In the genomic region with DNA sequence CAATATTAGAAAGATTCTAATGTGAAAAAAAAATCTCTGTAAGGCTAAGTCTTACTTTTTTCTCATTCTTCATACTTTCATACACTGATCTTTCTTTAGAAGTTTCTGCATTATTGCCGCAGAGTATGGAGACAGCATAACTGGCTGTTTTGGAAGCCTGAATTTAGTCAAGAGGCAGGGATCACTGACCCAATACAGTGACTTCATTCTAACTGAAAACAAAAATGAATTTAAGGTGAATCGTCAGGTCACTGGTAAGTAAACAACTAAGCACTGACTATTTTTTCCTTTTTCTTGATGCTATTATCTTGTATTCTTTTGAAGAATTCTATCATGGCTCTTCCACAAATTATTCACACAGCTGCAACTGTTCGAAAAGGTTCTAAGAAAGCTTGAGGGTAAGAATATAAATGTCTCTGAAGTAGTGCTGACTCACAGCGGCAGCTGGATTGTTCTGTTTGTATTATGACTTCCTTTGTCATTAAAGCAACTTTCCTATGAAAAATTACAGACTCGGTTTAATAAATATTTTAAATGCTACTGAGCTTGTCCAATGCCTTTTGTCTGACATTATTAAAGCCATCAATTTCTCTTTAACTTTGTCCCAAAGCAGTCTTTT, we compare ENCODE assay signal across 13 cellular contexts.
DNase-seq lines count a peak whose midpoint lies in the region; ATAC-seq and TF ChIP-seq lines count a peak whose summit lies in the region.
"Had no signal": no experiment of that assay in that cellular context is flagged by ENCODE, and none has a peak within 500 bp of the region (broad histone marks: within the 10 kb centered on the region; RNA-seq: fewer than 3 reads in every experiment).

No MANE protein-coding gene starts in this region.

- intact Hi-C loops in dorsolateral prefrontal cortex (cut with DNase I) (no loop called here), lower lobe of right lung (cut with DNase I) (no loop called here)

- peak; percentile 37 for ATAC-seq in HG03095 (IDR thresholded peaks at IDR 0.05; ENCODE audit: unreplicated experiment)
- ATAC-seq in WTC11, result no peak
- no peak for ATAC-seq in lower lobe of right lung
- no peak for ATAC-seq in HG02973 (IDR thresholded peaks at IDR 0.05; ENCODE audit: unreplicated experiment)

- CTCF ChIA-PET in WTC11 (lab: Charles Lee), result no interaction called here

- H2AFZ ChIP-seq in ACC112 (ENCODE audit: low read length, unreplicated experiment), result no peak overlapping the region

- H3K9me3 ChIP-seq in iPS-20b (ENCODE audit: insufficient read depth, low read depth, low read length) (no peaks in the 10 kb centered on the region), lower lobe of right lung (no peaks in the 10 kb centered on the region)
- H3K9me3 ChIP-seq: suprapubic skin had no signal

- H3K4me1 Mint-ChIP-seq in WTC11, result peaks cover 14% of the 10 kb centered on the region

- no peak overlapping the region for H3K4me3 Mint-ChIP-seq in WTC11

- H3K27ac ChIP-seq in ACC112 (ENCODE audit: low read depth, low read length) (0 out of 2 replicates have a peak overlapping the region, but pooled peaks have one; percentile 2), iPS-20b (ENCODE audit: low read length) (peak overlapping the region; percentile 22), dorsolateral prefrontal cortex (no peak overlapping the region), lower lobe of right lung (no peak overlapping the region)
- H3K27ac ChIP-seq: suprapubic skin had no signal

- TF ChIP-seq CTCF in WTC11 (IDR thresholded peaks at IDR 0.05) (no peak), dorsolateral prefrontal cortex (IDR thresholded peaks at IDR 0.05 in 54 of 56, conservative IDR thresholded peaks at IDR 0.05 in 2 of 56; ENCODE audit: low read depth in 1 of 56, partially characterized antibody in 56 of 56) (no peak), lower lobe of right lung (IDR thresholded peaks at IDR 0.05) (no peak)

- H3K27me3 Mint-ChIP-seq in WTC11 (ENCODE audit: low read depth), result no peaks in the 10 kb centered on the region; the same call in 1 of the 2 replicates

- no peak overlapping the region for H3K9ac ChIP-seq in iPS-20b (ENCODE audit: low read depth, low read length)

- H3K4me1 ChIP-seq in ACC112 (ENCODE audit: control insufficient read depth, insufficient read depth, low read length, unreplicated experiment), result no peaks in the 10 kb centered on the region
- H3K4me1 ChIP-seq in iPS-20b (ENCODE audit: insufficient read depth, low read length), result peaks cover 9% of the 10 kb centered on the region
- no peaks in the 10 kb centered on the region for H3K4me1 ChIP-seq in lower lobe of right lung
- H3K4me1 ChIP-seq: suprapubic skin had no signal

- peaks cover 2% of the 10 kb centered on the region; the same call in 1 of the 2 replicates for H3K36me3 Mint-ChIP-seq in WTC11

- POLR2A ChIA-PET in WTC11 (lab: Charles Lee), result no interaction called here

- no peaks in the 10 kb centered on the region for H3K79me2 ChIP-seq in ACC112 (ENCODE audit: control insufficient read depth, insufficient read depth, low read length, unreplicated experiment)

- H3K36me3 ChIP-seq in ACC112 (ENCODE audit: insufficient read depth, low read length), result no peaks in the 10 kb centered on the region
- no peaks in the 10 kb centered on the region for H3K36me3 ChIP-seq in iPS-20b (ENCODE audit: insufficient read depth, low read depth, low read length)
- no peaks in the 10 kb centered on the region for H3K36me3 ChIP-seq in lower lobe of right lung
- H3K36me3 ChIP-seq: suprapubic skin had no signal

- peak overlapping the region; percentile 81; the same call in 1 of the 2 replicates for H3K27ac Mint-ChIP-seq in WTC11

- no peaks in the 10 kb centered on the region; the same call in 1 of the 2 replicates for H3K9me3 Mint-ChIP-seq in WTC11

- DNase-seq in WTC11 (ENCODE audit: low spot score) (no peak), dorsolateral prefrontal cortex (no peak), lower lobe of right lung (no peak), SIG-M5 treated with dmso at 0.1 percent for 504 hours (lab: John Stamatoyannopoulos, UW; ENCODE audit: unreplicated experiment) (no peak)
- DNase-seq: activated CD4-positive, alpha-beta T cell treated with anti-CD3 and anti-CD28 coated beads for 48 hours; activated naive CD4-positive, alpha-beta T cell; NCI-H2029; nucleus accumbens had no signal

- H3K4me3 ChIP-seq in ACC112 (ENCODE audit: low read depth, low read length) (no peak overlapping the region), iPS-20b (ENCODE audit: low read length) (no peak overlapping the region), dorsolateral prefrontal cortex (no peak overlapping the region), lower lobe of right lung (no peak overlapping the region)
- H3K4me3 ChIP-seq: suprapubic skin had no signal

- H3K27me3 ChIP-seq in ACC112 (ENCODE audit: insufficient read depth, low read length) (no peaks in the 10 kb centered on the region), iPS-20b (ENCODE audit: insufficient read depth, low read length) (no peaks in the 10 kb centered on the region), dorsolateral prefrontal cortex (no peaks in the 10 kb centered on the region), lower lobe of right lung (ENCODE audit: low read depth) (no peaks in the 10 kb centered on the region)
- H3K27me3 ChIP-seq: suprapubic skin had no signal

TF ChIP-seq in WTC11, 78 proteins besides CTCF, POLR2A, EP300 and RAD21:
- TF ChIP-seq ZNF263 (CRISPR knock-in tag; IDR thresholded peaks at IDR 0.05; ENCODE audit: low read depth) (no peak), GRHL2 (CRISPR knock-in tag; IDR thresholded peaks at IDR 0.05; ENCODE audit: insufficient replicate concordance, severe bottlenecking) (no peak), OVOL2 (CRISPR knock-in tag; IDR thresholded peaks at IDR 0.05; ENCODE audit: borderline replicate concordance) (no peak)
- TF ChIP-seq, protein P1, sequence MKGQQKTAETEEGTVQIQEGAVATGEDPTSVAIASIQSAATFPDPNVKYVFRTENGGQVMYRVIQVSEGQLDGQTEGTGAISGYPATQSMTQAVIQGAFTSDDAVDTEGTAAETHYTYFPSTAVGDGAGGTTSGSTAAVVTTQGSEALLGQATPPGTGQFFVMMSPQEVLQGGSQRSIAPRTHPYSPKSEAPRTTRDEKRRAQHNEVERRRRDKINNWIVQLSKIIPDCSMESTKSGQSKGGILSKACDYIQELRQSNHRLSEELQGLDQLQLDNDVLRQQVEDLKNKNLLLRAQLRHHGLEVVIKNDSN (CRISPR knock-in tag; IDR thresholded peaks at IDR 0.05), result no peak

Comparison
In these comparisons a context has a peak if more than half of its experiments do, and no peak if none do; other contexts are left out.
1. H3K27ac ChIP-seq: peak in ACC112 (single experiment) and iPS-20b (single experiment); none in dorsolateral prefrontal cortex (0 of 59) and lower lobe of right lung (single experiment).